10 cellular contexts compared by ENCODE assay signal in genomic region chr9:131529597-131530545, GRCh38. TPM values are rescaled to one million over a fixed set of nuclear protein-coding genes. Genes with fewer than 3 reads are reported as not detected.
A peak's percentile ranks its signal among the peaks of the same experiment; 100 is the strongest.
DNase-seq lines count a peak whose midpoint lies in the region; ATAC-seq and TF ChIP-seq lines count a peak whose summit lies in the region.
"Had no signal": no experiment of that assay in that cellular context is flagged by ENCODE, and none has a peak within 500 bp of the region (broad histone marks: within the 10 kb centered on the region; RNA-seq: fewer than 3 reads in every experiment).

No MANE protein-coding gene starts in this region.

- TF ChIP-seq CTCF in AG04450 (IDR thresholded peaks at IDR 0.05; ENCODE audit: low read depth, low read length) (no peak), IMR-90 (conservative IDR thresholded peaks at IDR 0.05; ENCODE audit: low read depth, low read length) (no peak)

- H2BK5ac ChIP-seq in IMR-90 (ENCODE audit: low read depth, low read length, poor library complexity, severe bottlenecking): no peak overlapping the region

- H3K27me3 Mint-ChIP-seq in central memory CD8-positive, alpha-beta T cell: no peaks in the 10 kb centered on the region

- H3K4me2 ChIP-seq in IMR-90 (ENCODE audit: low read depth, low read length): peak overlapping the region; percentile 98

- H2BK120ac ChIP-seq in IMR-90 (ENCODE audit: low read depth, low read length): no peak overlapping the region

- TF ChIP-seq RAD21 in IMR-90 (IDR thresholded peaks at IDR 0.05; ENCODE audit: low read length): no peak

- H2BK20ac ChIP-seq in IMR-90 (ENCODE audit: low read depth, low read length): no peak overlapping the region

- intact Hi-C loops in IMR-90 (cut with micrococcal nuclease): loop anchor here (2.0 kb wide), 1 partner anchor 217 kb away; no protein-coding TSS in a partner anchor

- H3K9me1 ChIP-seq in IMR-90 (ENCODE audit: insufficient read depth, low read length): no peaks in the 10 kb centered on the region

- in situ Hi-C loops in IMR-90 (cut with MboI; ENCODE audit: low sequenced_read_pairs): no loop called here

- peaks cover 10% of the 10 kb centered on the region for H3K4me1 Mint-ChIP-seq in central memory CD8-positive, alpha-beta T cell

- no TSS peak for BruUV-seq in IMR-90 (replicated peaks; lab: Mats Ljungman, UMichigan)

- H3K18ac ChIP-seq in IMR-90 (ENCODE audit: low read depth, low read length): no peak overlapping the region

- H2BK15ac ChIP-seq in IMR-90 (ENCODE audit: low read depth, low read length): no peak overlapping the region

- H3K4me1 ChIP-seq in IMR-90 (ENCODE audit: control insufficient read depth, insufficient read depth, low read length) (peaks cover 8% of the 10 kb centered on the region), muscle layer of duodenum (ENCODE audit: control insufficient read depth in 1 of 2, insufficient read depth in 2 of 2, low read length in 2 of 2) (peaks cover 6 to 13% of the 10 kb centered on the region in 2 donors)

- ATAC-seq in IMR-90 (ENCODE audit: low read depth) (no peak; the same call in 1 of the 2 replicates), HG03139 (IDR thresholded peaks at IDR 0.05; ENCODE audit: unreplicated experiment) (no peak), GM18498 (IDR thresholded peaks at IDR 0.05; ENCODE audit: unreplicated experiment) (no peak), GM19035 (IDR thresholded peaks at IDR 0.05; ENCODE audit: unreplicated experiment) (no peak)
- no peak for ATAC-seq in central memory CD8-positive, alpha-beta T cell (replicated peaks; ENCODE audit: extremely low read depth, poor library complexity, severe bottlenecking)

- TF ChIP-seq POLR2A in IMR-90 (IDR thresholded peaks at IDR 0.05; ENCODE audit: low read depth, low read length): no peak

- H2AK5ac ChIP-seq in IMR-90 (ENCODE audit: low read depth, low read length): peak overlapping the region; percentile 78; the same call in 1 of the 2 replicates

- 48% methylated on average over 13 of the region's 24 CpGs; no CpG with 5 or more reads in 1 of the 2 experiments for WGBS in IMR-90 (ENCODE audit: extremely low coverage in 2 of 2, insufficient read length in 1 of 2), 2 experiments

- H3K36me3 ChIP-seq in IMR-90 (ENCODE audit: control insufficient read depth, insufficient read depth, low read length) (peaks cover 34% of the 10 kb centered on the region), muscle layer of duodenum (ENCODE audit: control insufficient read depth in 1 of 2, insufficient read depth in 2 of 2, low read length in 2 of 2) (peaks cover 25 to 32% of the 10 kb centered on the region in 2 donors)

- DNase-seq in AG04450 (ENCODE audit: low read depth, low spot score): no peak
- no peak for DNase-seq in IMR-90
- DNase-seq in central memory CD8-positive, alpha-beta T cell (ENCODE audit: low spot score in 2 of 2): no peak
- no peak for DNase-seq in activated CD4-positive, CD25-positive, alpha-beta regulatory T cell treated with anti-CD3 and anti-CD28 coated beads, Interleukin-2, amount 50 U/mL, for 72 hours

- H2AK9ac ChIP-seq in IMR-90 (replicated peaks; ENCODE audit: low read depth, low read length, poor library complexity): peak overlapping the region; percentile 38

- H3K27ac Mint-ChIP-seq in central memory CD8-positive, alpha-beta T cell (ENCODE audit: low read depth): peak overlapping the region; percentile 65

- peaks cover 12 to 20% of the 10 kb centered on the region in 2 experiments for H3K79me1 ChIP-seq in IMR-90 (ENCODE audit: low read depth in 1 of 2, low read length in 2 of 2)

- peak overlapping the region; percentile 99 for H2AFZ ChIP-seq in IMR-90 (replicated peaks; ENCODE audit: low read length, poor library complexity)

- H3K56ac ChIP-seq in IMR-90 (ENCODE audit: extremely low read depth, insufficient read depth, low read length): no peak overlapping the region

- POLR2A ChIA-PET in AG04450 (lab: Yijun Ruan, JAX) (no interaction called here), IMR-90 (lab: Charles Lee; ENCODE audit: unreplicated experiment) (no interaction called here)

- peaks cover 2% of the 10 kb centered on the region; the same call in 1 of the 2 replicates for H4K20me1 ChIP-seq in IMR-90 (ENCODE audit: insufficient read depth, low read length)

- H3K4me3 ChIP-seq in AG04450 (ENCODE audit: low read depth, low read length) (peak overlapping the region; percentile 75), IMR-90 (ENCODE audit: insufficient read depth, low read depth, low read length) (peak overlapping the region; percentile 95), muscle layer of duodenum (ENCODE audit: low read depth in 1 of 2, low read length in 2 of 2) (peak overlapping the region; percentile 74 to 85)

- H4K91ac ChIP-seq in IMR-90 (ENCODE audit: insufficient read depth, low read depth, low read length): no peak overlapping the region

- H3K23ac ChIP-seq in IMR-90 (ENCODE audit: low read depth, low read length): peak overlapping the region; percentile 39; the same call in 1 of the 2 replicates

- peak overlapping the region; percentile 49 for H3K4ac ChIP-seq in IMR-90 (ENCODE audit: low read depth, low read length)

- no peak overlapping the region for H3K27ac ChIP-seq in AG04450 (ENCODE audit: low read depth, low read length)
- peak overlapping the region; percentile 44; the same call in 1 of the 2 replicates for H3K27ac ChIP-seq in IMR-90 (ENCODE audit: insufficient read depth, low read length)
- no peak overlapping the region for H3K27ac ChIP-seq in muscle layer of duodenum (ENCODE audit: low read length)

- H3K36me3 Mint-ChIP-seq in central memory CD8-positive, alpha-beta T cell (ENCODE audit: insufficient read depth): peaks cover 22% of the 10 kb centered on the region

- H3K9ac ChIP-seq in IMR-90 (ENCODE audit: low read depth, low read length): peak overlapping the region; percentile 77

- peak overlapping the region; percentile 22 to 42; a peak in 2 of 4 replicates for H4K8ac ChIP-seq in IMR-90 (ENCODE audit: low read depth in 2 of 2, low read length in 2 of 2)

- H3K9me3 Mint-ChIP-seq in central memory CD8-positive, alpha-beta T cell: no peaks in the 10 kb centered on the region

- CTCF ChIA-PET in AG04450 (lab: Charles Lee): interaction anchor here (0.8 kb wide), 1 partner anchor 210 kb away, joined by 3 read pairs; the partner anchor contains the start of gene RAPGEF1
- CTCF ChIA-PET in IMR-90 (lab: Yijun Ruan, JAX): interaction anchor here (0.6 kb wide), 1 partner anchor 219 kb away, joined by 3 read pairs; no protein-coding TSS in a partner anchor

- no peaks in the 10 kb centered on the region for H3K27me3 ChIP-seq in AG04450 (ENCODE audit: control insufficient read depth, insufficient read depth, low read length)
- H3K27me3 ChIP-seq in IMR-90 (ENCODE audit: control insufficient read depth, insufficient read depth, low read length): no peaks in the 10 kb centered on the region
- H3K27me3 ChIP-seq in muscle layer of duodenum (ENCODE audit: low read depth, low read length): no peaks in the 10 kb centered on the region

- dilution Hi-C loops in IMR-90 (cut with HindIII; ENCODE audit: low sequenced_read_pairs, unreplicated experiment): no loop called here

- H3K14ac ChIP-seq in IMR-90 (replicated peaks; ENCODE audit: low read depth, low read length): peak overlapping the region; percentile 89; the same call in 1 of the 2 replicates

- H3K9me3 ChIP-seq in AG04450 (ENCODE audit: control insufficient read depth, insufficient read depth, low read length): no peaks in the 10 kb centered on the region; the same call in 1 of the 2 replicates
- H3K9me3 ChIP-seq in IMR-90 (ENCODE audit: control insufficient read depth, insufficient read depth, low read length): no peaks in the 10 kb centered on the region
- H3K9me3 ChIP-seq in muscle layer of duodenum (ENCODE audit: control insufficient read depth in 1 of 2, low read length in 2 of 2): no peaks in the 10 kb centered on the region

- no peak overlapping the region for H4K5ac ChIP-seq in IMR-90 (ENCODE audit: low read depth, low read length)

- peak overlapping the region; percentile 69 for H3K4me3 Mint-ChIP-seq in central memory CD8-positive, alpha-beta T cell

TF ChIP-seq in IMR-90, 13 proteins besides CTCF, POLR2A, EP300 and RAD21 (continues in another document):
- TF ChIP-seq USF2 (IDR thresholded peaks at IDR 0.05; ENCODE audit: low read depth, low read length): no peak
- TF ChIP-seq CHD1 (IDR thresholded peaks at IDR 0.05; ENCODE audit: low read depth, low read length): no peak
- TF ChIP-seq MAZ (IDR thresholded peaks at IDR 0.05; ENCODE audit: borderline replicate concordance, low read depth, low read length): no peak
- TF ChIP-seq BHLHE40 (IDR thresholded peaks at IDR 0.05; ENCODE audit: low read depth, low read length): no peak
- TF ChIP-seq MXI1 (IDR thresholded peaks at IDR 0.05; ENCODE audit: borderline replicate concordance, low read depth, low read length): no peak

RNA-seq across cellular contexts. Expression of gene UCK1, which starts 1.2 kb away (rescaled TPM):
- polyA plus RNA-seq in AG04450 (2011; rRNA removed) (19.1 and 19.9 TPM in 2 replicates), IMR-90 (2012; rRNA removed) (21.4 and 22.5 TPM in 2 replicates)
- polyA minus RNA-seq in AG04450 (2011; rRNA and poly(A)+ RNA removed): 10.9 and 11.4 TPM in 2 replicates
- total RNA-seq in IMR-90 (2012; rRNA removed): 16.9 and 17.9 TPM in 2 replicates
- polyA plus RNA-seq in IMR-90 (2012; cell fraction: cytosol; rRNA removed): 18.6 and 21.7 TPM in 2 replicates
- polyA plus RNA-seq in IMR-90 (2012; cell fraction: nucleus; rRNA removed; ENCODE audit: low replicate concordance): 27.1 and 45.1 TPM in 2 replicates

RNA-seq across cellular contexts. Expression of gene PRRT1B, which starts 15.5 kb away (rescaled TPM):
- polyA plus RNA-seq in AG04450 (2011; rRNA removed) (not detected in 2 replicates), IMR-90 (2012; rRNA removed) (not detected in 2 replicates)
- polyA minus RNA-seq in AG04450 (2011; rRNA and poly(A)+ RNA removed): not detected in 2 replicates
- total RNA-seq in IMR-90 (2012; rRNA removed): not detected in 2 replicates
- polyA plus RNA-seq in IMR-90 (2012; cell fraction: cytosol; rRNA removed): not detected in 2 replicates
- not detected in 2 replicates for polyA plus RNA-seq in IMR-90 (2012; cell fraction: nucleus; rRNA removed; ENCODE audit: low replicate concordance)
- total RNA-seq: mesenteric fat pad, SK-MEL-5 had no signal

RNA-seq across cellular contexts. Expression of gene POMT1, which starts 27.2 kb away (rescaled TPM):
- polyA plus RNA-seq in AG04450 (2011; rRNA removed): 23.8 and 23.9 TPM in 2 replicates
- 11.3 and 15.2 TPM in 2 replicates for polyA minus RNA-seq in AG04450 (2011; rRNA and poly(A)+ RNA removed)
- 24.2 and 25.0 TPM in 2 replicates for total RNA-seq in IMR-90 (2012; rRNA removed)
- polyA plus RNA-seq in IMR-90 (2012; rRNA removed): 34.7 and 36.5 TPM in 2 replicates
- 19.9 and 26.6 TPM in 2 replicates for polyA plus RNA-seq in IMR-90 (2012; cell fraction: cytosol; rRNA removed)
- 182 and 232 TPM in 2 replicates for polyA plus RNA-seq in IMR-90 (2012; cell fraction: nucleus; rRNA removed; ENCODE audit: low replicate concordance)
